Comparison of ENCODE assay signal across 4 cellular contexts in the genomic region with DNA sequence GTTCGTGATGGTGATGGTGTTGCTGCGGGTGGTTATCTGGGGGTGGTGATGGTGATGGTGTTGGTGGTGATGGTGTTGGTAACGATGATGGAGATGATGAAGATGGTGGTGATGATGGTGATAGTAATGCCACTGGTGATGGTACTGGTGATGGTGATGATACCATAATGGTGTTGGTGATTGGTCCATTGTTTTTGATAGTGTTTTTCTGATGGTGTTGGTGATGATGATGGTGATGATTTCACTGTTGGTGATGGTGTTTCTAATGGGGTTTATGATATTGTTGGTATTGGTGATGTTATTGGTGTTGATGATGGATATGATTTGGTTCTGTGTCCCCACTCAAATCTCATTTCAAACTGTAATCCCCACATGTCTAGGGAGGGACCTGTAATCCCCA.
TF ChIP-seq lines count a peak whose summit lies in the region.

No MANE protein-coding gene starts in this region.

TF ChIP-seq in GM12891, 5 proteins besides CTCF, POLR2A, EP300 and RAD21:
- no peak for TF ChIP-seq TAF1 (IDR thresholded peaks at IDR 0.05; ENCODE audit: low read depth, low read length)
- TF ChIP-seq POLR2AphosphoS5 (IDR thresholded peaks at IDR 0.05; ENCODE audit: low read depth, low read length): no peak
- TF ChIP-seq PAX5 (IDR thresholded peaks at IDR 0.05; ENCODE audit: insufficient read depth, low read length, severe bottlenecking): no peak

TF ChIP-seq in HEK293, 187 proteins besides CTCF, POLR2A, EP300 and RAD21:
- TF ChIP-seq KLF10 (tag by site-specific recombination; IDR thresholded peaks at IDR 0.05): no peak
- TF ChIP-seq, protein P1, sequence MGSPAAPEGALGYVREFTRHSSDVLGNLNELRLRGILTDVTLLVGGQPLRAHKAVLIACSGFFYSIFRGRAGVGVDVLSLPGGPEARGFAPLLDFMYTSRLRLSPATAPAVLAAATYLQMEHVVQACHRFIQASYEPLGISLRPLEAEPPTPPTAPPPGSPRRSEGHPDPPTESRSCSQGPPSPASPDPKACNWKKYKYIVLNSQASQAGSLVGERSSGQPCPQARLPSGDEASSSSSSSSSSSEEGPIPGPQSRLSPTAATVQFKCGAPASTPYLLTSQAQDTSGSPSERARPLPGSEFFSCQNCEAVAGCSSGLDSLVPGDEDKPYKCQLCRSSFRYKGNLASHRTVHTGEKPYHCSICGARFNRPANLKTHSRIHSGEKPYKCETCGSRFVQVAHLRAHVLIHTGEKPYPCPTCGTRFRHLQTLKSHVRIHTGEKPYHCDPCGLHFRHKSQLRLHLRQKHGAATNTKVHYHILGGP (tag by site-specific recombination; IDR thresholded peaks at IDR 0.05): no peak
- TF ChIP-seq RBAK (tag by site-specific recombination; IDR thresholded peaks at IDR 0.05): no peak
- TF ChIP-seq, protein P2, sequence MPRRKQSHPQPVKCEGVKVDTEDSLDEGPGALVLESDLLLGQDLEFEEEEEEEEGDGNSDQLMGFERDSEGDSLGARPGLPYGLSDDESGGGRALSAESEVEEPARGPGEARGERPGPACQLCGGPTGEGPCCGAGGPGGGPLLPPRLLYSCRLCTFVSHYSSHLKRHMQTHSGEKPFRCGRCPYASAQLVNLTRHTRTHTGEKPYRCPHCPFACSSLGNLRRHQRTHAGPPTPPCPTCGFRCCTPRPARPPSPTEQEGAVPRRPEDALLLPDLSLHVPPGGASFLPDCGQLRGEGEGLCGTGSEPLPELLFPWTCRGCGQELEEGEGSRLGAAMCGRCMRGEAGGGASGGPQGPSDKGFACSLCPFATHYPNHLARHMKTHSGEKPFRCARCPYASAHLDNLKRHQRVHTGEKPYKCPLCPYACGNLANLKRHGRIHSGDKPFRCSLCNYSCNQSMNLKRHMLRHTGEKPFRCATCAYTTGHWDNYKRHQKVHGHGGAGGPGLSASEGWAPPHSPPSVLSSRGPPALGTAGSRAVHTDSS (tag by site-specific recombination; IDR thresholded peaks at IDR 0.05): peak; percentile 68
- TF ChIP-seq ZNF146 (tag by site-specific recombination; IDR thresholded peaks at IDR 0.05): no peak

TF ChIP-seq in IMR-90, 13 proteins besides CTCF, POLR2A, EP300 and RAD21:
- TF ChIP-seq NFE2L2 (IDR thresholded peaks at IDR 0.05; ENCODE audit: low read depth, low read length) (no peak), BHLHE40 (IDR thresholded peaks at IDR 0.05; ENCODE audit: low read depth, low read length) (no peak), SMC3 (IDR thresholded peaks at IDR 0.05; ENCODE audit: low read depth, low read length) (no peak), CHD1 (IDR thresholded peaks at IDR 0.05; ENCODE audit: low read depth, low read length) (no peak), MXI1 (IDR thresholded peaks at IDR 0.05; ENCODE audit: borderline replicate concordance, low read depth, low read length) (no peak), MAZ (IDR thresholded peaks at IDR 0.05; ENCODE audit: borderline replicate concordance, low read depth, low read length) (no peak), RFX5 (IDR thresholded peaks at IDR 0.05; ENCODE audit: low read depth, low read length) (no peak)
- TF ChIP-seq, protein P3, sequence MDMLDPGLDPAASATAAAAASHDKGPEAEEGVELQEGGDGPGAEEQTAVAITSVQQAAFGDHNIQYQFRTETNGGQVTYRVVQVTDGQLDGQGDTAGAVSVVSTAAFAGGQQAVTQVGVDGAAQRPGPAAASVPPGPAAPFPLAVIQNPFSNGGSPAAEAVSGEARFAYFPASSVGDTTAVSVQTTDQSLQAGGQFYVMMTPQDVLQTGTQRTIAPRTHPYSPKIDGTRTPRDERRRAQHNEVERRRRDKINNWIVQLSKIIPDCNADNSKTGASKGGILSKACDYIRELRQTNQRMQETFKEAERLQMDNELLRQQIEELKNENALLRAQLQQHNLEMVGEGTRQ (IDR thresholded peaks at IDR 0.05; ENCODE audit: low read depth, low read length): no peak
- TF ChIP-seq, protein P4, sequence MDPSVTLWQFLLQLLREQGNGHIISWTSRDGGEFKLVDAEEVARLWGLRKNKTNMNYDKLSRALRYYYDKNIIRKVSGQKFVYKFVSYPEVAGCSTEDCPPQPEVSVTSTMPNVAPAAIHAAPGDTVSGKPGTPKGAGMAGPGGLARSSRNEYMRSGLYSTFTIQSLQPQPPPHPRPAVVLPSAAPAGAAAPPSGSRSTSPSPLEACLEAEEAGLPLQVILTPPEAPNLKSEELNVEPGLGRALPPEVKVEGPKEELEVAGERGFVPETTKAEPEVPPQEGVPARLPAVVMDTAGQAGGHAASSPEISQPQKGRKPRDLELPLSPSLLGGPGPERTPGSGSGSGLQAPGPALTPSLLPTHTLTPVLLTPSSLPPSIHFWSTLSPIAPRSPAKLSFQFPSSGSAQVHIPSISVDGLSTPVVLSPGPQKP (IDR thresholded peaks at IDR 0.05; ENCODE audit: borderline replicate concordance, low read depth, low read length): no peak

TF ChIP-seq in H1, 55 proteins besides CTCF, POLR2A, EP300 and RAD21:
- no peak for TF ChIP-seq CBX8 (IDR thresholded peaks at IDR 0.05; ENCODE audit: borderline replicate concordance, low read depth, low read length)
- no peak for TF ChIP-seq JUND (IDR thresholded peaks at IDR 0.05; ENCODE audit: low read length)
- TF ChIP-seq SIX5 (IDR thresholded peaks at IDR 0.05; ENCODE audit: low read depth, low read length): no peak
- TF ChIP-seq SP2 (IDR thresholded peaks at IDR 0.05; ENCODE audit: low read length): no peak
- TF ChIP-seq, protein P5, sequence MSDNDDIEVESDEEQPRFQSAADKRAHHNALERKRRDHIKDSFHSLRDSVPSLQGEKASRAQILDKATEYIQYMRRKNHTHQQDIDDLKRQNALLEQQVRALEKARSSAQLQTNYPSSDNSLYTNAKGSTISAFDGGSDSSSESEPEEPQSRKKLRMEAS (IDR thresholded peaks at IDR 0.05): no peak
- no peak for TF ChIP-seq RXRA (IDR thresholded peaks at IDR 0.05; ENCODE audit: insufficient read depth, low read depth, low read length)
- TF ChIP-seq TEAD4 (IDR thresholded peaks at IDR 0.05; ENCODE audit: low read depth, low read length): no peak
- no peak for TF ChIP-seq GABPA (IDR thresholded peaks at IDR 0.05; ENCODE audit: borderline replicate concordance, insufficient read depth, low read length)
- no peak for TF ChIP-seq RNF2 (IDR thresholded peaks at IDR 0.05; ENCODE audit: borderline replicate concordance, low read depth, low read length, missing control alignments, poor library complexity, severe bottlenecking)
- TF ChIP-seq KDM5A (IDR thresholded peaks at IDR 0.05; ENCODE audit: low read length): no peak
- no peak for TF ChIP-seq JUN (IDR thresholded peaks at IDR 0.05; ENCODE audit: low read depth, low read length)
- TF ChIP-seq FOSL1 (IDR thresholded peaks at IDR 0.05; ENCODE audit: insufficient read depth, low read depth, low read length): no peak
- no peak for TF ChIP-seq TAF1 (IDR thresholded peaks at IDR 0.05; ENCODE audit: low read depth, low read length)
- TF ChIP-seq, protein P6, sequence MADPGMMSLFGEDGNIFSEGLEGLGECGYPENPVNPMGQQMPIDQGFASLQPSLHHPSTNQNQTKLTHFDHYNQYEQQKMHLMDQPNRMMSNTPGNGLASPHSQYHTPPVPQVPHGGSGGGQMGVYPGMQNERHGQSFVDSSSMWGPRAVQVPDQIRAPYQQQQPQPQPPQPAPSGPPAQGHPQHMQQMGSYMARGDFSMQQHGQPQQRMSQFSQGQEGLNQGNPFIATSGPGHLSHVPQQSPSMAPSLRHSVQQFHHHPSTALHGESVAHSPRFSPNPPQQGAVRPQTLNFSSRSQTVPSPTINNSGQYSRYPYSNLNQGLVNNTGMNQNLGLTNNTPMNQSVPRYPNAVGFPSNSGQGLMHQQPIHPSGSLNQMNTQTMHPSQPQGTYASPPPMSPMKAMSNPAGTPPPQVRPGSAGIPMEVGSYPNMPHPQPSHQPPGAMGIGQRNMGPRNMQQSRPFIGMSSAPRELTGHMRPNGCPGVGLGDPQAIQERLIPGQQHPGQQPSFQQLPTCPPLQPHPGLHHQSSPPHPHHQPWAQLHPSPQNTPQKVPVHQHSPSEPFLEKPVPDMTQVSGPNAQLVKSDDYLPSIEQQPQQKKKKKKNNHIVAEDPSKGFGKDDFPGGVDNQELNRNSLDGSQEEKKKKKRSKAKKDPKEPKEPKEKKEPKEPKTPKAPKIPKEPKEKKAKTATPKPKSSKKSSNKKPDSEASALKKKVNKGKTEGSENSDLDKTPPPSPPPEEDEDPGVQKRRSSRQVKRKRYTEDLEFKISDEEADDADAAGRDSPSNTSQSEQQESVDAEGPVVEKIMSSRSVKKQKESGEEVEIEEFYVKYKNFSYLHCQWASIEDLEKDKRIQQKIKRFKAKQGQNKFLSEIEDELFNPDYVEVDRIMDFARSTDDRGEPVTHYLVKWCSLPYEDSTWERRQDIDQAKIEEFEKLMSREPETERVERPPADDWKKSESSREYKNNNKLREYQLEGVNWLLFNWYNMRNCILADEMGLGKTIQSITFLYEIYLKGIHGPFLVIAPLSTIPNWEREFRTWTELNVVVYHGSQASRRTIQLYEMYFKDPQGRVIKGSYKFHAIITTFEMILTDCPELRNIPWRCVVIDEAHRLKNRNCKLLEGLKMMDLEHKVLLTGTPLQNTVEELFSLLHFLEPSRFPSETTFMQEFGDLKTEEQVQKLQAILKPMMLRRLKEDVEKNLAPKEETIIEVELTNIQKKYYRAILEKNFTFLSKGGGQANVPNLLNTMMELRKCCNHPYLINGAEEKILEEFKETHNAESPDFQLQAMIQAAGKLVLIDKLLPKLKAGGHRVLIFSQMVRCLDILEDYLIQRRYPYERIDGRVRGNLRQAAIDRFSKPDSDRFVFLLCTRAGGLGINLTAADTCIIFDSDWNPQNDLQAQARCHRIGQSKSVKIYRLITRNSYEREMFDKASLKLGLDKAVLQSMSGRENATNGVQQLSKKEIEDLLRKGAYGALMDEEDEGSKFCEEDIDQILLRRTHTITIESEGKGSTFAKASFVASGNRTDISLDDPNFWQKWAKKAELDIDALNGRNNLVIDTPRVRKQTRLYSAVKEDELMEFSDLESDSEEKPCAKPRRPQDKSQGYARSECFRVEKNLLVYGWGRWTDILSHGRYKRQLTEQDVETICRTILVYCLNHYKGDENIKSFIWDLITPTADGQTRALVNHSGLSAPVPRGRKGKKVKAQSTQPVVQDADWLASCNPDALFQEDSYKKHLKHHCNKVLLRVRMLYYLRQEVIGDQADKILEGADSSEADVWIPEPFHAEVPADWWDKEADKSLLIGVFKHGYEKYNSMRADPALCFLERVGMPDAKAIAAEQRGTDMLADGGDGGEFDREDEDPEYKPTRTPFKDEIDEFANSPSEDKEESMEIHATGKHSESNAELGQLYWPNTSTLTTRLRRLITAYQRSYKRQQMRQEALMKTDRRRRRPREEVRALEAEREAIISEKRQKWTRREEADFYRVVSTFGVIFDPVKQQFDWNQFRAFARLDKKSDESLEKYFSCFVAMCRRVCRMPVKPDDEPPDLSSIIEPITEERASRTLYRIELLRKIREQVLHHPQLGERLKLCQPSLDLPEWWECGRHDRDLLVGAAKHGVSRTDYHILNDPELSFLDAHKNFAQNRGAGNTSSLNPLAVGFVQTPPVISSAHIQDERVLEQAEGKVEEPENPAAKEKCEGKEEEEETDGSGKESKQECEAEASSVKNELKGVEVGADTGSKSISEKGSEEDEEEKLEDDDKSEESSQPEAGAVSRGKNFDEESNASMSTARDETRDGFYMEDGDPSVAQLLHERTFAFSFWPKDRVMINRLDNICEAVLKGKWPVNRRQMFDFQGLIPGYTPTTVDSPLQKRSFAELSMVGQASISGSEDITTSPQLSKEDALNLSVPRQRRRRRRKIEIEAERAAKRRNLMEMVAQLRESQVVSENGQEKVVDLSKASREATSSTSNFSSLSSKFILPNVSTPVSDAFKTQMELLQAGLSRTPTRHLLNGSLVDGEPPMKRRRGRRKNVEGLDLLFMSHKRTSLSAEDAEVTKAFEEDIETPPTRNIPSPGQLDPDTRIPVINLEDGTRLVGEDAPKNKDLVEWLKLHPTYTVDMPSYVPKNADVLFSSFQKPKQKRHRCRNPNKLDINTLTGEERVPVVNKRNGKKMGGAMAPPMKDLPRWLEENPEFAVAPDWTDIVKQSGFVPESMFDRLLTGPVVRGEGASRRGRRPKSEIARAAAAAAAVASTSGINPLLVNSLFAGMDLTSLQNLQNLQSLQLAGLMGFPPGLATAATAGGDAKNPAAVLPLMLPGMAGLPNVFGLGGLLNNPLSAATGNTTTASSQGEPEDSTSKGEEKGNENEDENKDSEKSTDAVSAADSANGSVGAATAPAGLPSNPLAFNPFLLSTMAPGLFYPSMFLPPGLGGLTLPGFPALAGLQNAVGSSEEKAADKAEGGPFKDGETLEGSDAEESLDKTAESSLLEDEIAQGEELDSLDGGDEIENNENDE (IDR thresholded peaks at IDR 0.05; ENCODE audit: insufficient replicate concordance, low read length): no peak
- TF ChIP-seq TAF7 (optimal IDR thresholded peaks at IDR 0.05; ENCODE audit: borderline replicate concordance, low read depth, low read length): no peak
- TF ChIP-seq POLR2AphosphoS5 (IDR thresholded peaks at IDR 0.05; ENCODE audit: low read depth, low read length): no peak
- TF ChIP-seq SAP30 (IDR thresholded peaks at IDR 0.05; ENCODE audit: insufficient read depth, insufficient replicate concordance, low read length): no peak
- no peak for TF ChIP-seq TBP (IDR thresholded peaks at IDR 0.05; ENCODE audit: low read depth, low read length)
